Comparison of ENCODE assay signal across 9 cellular contexts in genomic region chr14:69013943-69014782, GRCh38. TPM values are rescaled to one million over a fixed set of nuclear protein-coding genes. Genes with fewer than 3 reads are reported as not detected.
DNase-seq lines count a peak whose midpoint lies in the region; ATAC-seq and TF ChIP-seq lines count a peak whose summit lies in the region.
"Had no signal": no experiment of that assay in that cellular context is flagged by ENCODE, and none has a peak within 500 bp of the region (broad histone marks: within the 10 kb centered on the region; RNA-seq: fewer than 3 reads in every experiment).

No MANE protein-coding gene starts in this region.

- no peak for DNase-seq in activated naive CD4-positive, alpha-beta T cell treated with anti-CD3 and anti-CD28 coated beads, Interleukin-2, amount 10 ng/mL, durations not matched to agents 7 days and 5 days
- peak; percentile 85 for DNase-seq in SK-N-DZ (ENCODE audit: low spot score)
- DNase-seq in left ventricle myocardium superior: peak; percentile 66
- DNase-seq in midbrain (lab: John Stamatoyannopoulos, UW): no peak
- DNase-seq in activated CD4-positive, alpha-beta memory T cell treated with anti-CD3 and anti-CD28 coated beads, Interleukin-2, amount 10 ng/mL, durations not matched to agents 7 days and 5 days: no peak
- DNase-seq in GM13976 (ENCODE audit: low spot score): no peak
- DNase-seq: DND-41 had no signal

- TF ChIP-seq CTCF in GM13976 (IDR thresholded peaks at IDR 0.05; ENCODE audit: borderline replicate concordance, control extremely low read depth, extremely low read depth, insufficient read depth, missing control alignments): no peak

- peaks cover 14% of the 10 kb centered on the region for H3K4me1 Mint-ChIP-seq in activated naive CD4-positive, alpha-beta T cell treated with anti-CD3 and anti-CD28 coated beads, Interleukin-2, amount 50 U/mL, for 24 hours
- peaks cover 6% of the 10 kb centered on the region for H3K4me1 Mint-ChIP-seq in activated naive CD4-positive, alpha-beta T cell treated with anti-CD3 and anti-CD28 coated beads, Interleukin-2, amount 10 ng/mL, durations not matched to agents 7 days and 5 days
- peaks cover 8% of the 10 kb centered on the region for H3K4me1 Mint-ChIP-seq in activated CD4-positive, alpha-beta memory T cell treated with anti-CD3 and anti-CD28 coated beads, Interleukin-2, amount 10 ng/mL, durations not matched to agents 7 days and 5 days

- no peaks in the 10 kb centered on the region for H3K36me3 Mint-ChIP-seq in activated naive CD4-positive, alpha-beta T cell treated with anti-CD3 and anti-CD28 coated beads, Interleukin-2, amount 50 U/mL, for 24 hours
- H3K36me3 Mint-ChIP-seq in activated naive CD4-positive, alpha-beta T cell treated with anti-CD3 and anti-CD28 coated beads, Interleukin-2, amount 10 ng/mL, durations not matched to agents 7 days and 5 days: no peaks in the 10 kb centered on the region
- no peaks in the 10 kb centered on the region for H3K36me3 Mint-ChIP-seq in activated CD4-positive, alpha-beta memory T cell treated with anti-CD3 and anti-CD28 coated beads, Interleukin-2, amount 10 ng/mL, durations not matched to agents 7 days and 5 days (ENCODE audit: low read depth)

- POLR2A ChIA-PET in activated CD4-positive, alpha-beta memory T cell treated with anti-CD3 and anti-CD28 coated beads, Interleukin-2, amount 10 ng/mL, durations not matched to agents 7 days and 5 days (lab: Charles Lee): no interaction called here

- ATAC-seq in left ventricle myocardium superior: peak; percentile 59
- ATAC-seq in HG02981 (IDR thresholded peaks at IDR 0.05; ENCODE audit: unreplicated experiment): no peak

- H3K9me3 Mint-ChIP-seq in activated naive CD4-positive, alpha-beta T cell treated with anti-CD3 and anti-CD28 coated beads, Interleukin-2, amount 50 U/mL, for 24 hours: no peaks in the 10 kb centered on the region
- H3K9me3 Mint-ChIP-seq in activated naive CD4-positive, alpha-beta T cell treated with anti-CD3 and anti-CD28 coated beads, Interleukin-2, amount 10 ng/mL, durations not matched to agents 7 days and 5 days: no peaks in the 10 kb centered on the region
- no peaks in the 10 kb centered on the region for H3K9me3 Mint-ChIP-seq in activated CD4-positive, alpha-beta memory T cell treated with anti-CD3 and anti-CD28 coated beads, Interleukin-2, amount 10 ng/mL, durations not matched to agents 7 days and 5 days

- no peak overlapping the region for H3K4me3 Mint-ChIP-seq in activated naive CD4-positive, alpha-beta T cell treated with anti-CD3 and anti-CD28 coated beads, Interleukin-2, amount 50 U/mL, for 24 hours
- H3K4me3 Mint-ChIP-seq in activated naive CD4-positive, alpha-beta T cell treated with anti-CD3 and anti-CD28 coated beads, Interleukin-2, amount 10 ng/mL, durations not matched to agents 7 days and 5 days: no peak overlapping the region
- H3K4me3 Mint-ChIP-seq in activated CD4-positive, alpha-beta memory T cell treated with anti-CD3 and anti-CD28 coated beads, Interleukin-2, amount 10 ng/mL, durations not matched to agents 7 days and 5 days: no peak overlapping the region

- intact Hi-C loops in left ventricle myocardium superior (cut with micrococcal nuclease): no loop called here

- peak overlapping the region; percentile 30 for H3K27ac Mint-ChIP-seq in activated naive CD4-positive, alpha-beta T cell treated with anti-CD3 and anti-CD28 coated beads, Interleukin-2, amount 50 U/mL, for 24 hours
- no peak overlapping the region for H3K27ac Mint-ChIP-seq in activated naive CD4-positive, alpha-beta T cell treated with anti-CD3 and anti-CD28 coated beads, Interleukin-2, amount 10 ng/mL, durations not matched to agents 7 days and 5 days
- H3K27ac Mint-ChIP-seq in activated CD4-positive, alpha-beta memory T cell treated with anti-CD3 and anti-CD28 coated beads, Interleukin-2, amount 10 ng/mL, durations not matched to agents 7 days and 5 days: no peak overlapping the region

- in situ Hi-C loops in GM13976 (cut with MboI; ENCODE audit: low sequenced_read_pairs, unreplicated experiment): no loop called here

- no peaks in the 10 kb centered on the region for H3K27me3 Mint-ChIP-seq in activated naive CD4-positive, alpha-beta T cell treated with anti-CD3 and anti-CD28 coated beads, Interleukin-2, amount 50 U/mL, for 24 hours
- peaks cover 9% of the 10 kb centered on the region for H3K27me3 Mint-ChIP-seq in activated naive CD4-positive, alpha-beta T cell treated with anti-CD3 and anti-CD28 coated beads, Interleukin-2, amount 10 ng/mL, durations not matched to agents 7 days and 5 days
- H3K27me3 Mint-ChIP-seq in activated CD4-positive, alpha-beta memory T cell treated with anti-CD3 and anti-CD28 coated beads, Interleukin-2, amount 10 ng/mL, durations not matched to agents 7 days and 5 days: peaks cover 3% of the 10 kb centered on the region

- CTCF ChIA-PET in activated naive CD4-positive, alpha-beta T cell treated with anti-CD3 and anti-CD28 coated beads, Interleukin-2, amount 10 ng/mL, durations not matched to agents 7 days and 5 days (lab: Charles Lee): no interaction called here
- CTCF ChIA-PET in activated CD4-positive, alpha-beta memory T cell treated with anti-CD3 and anti-CD28 coated beads, Interleukin-2, amount 10 ng/mL, durations not matched to agents 7 days and 5 days (lab: Charles Lee): no interaction called here

RNA-seq across cellular contexts. Expression of gene ACTN1, which starts 35.1 kb away (rescaled TPM):
- 31.1 and 44.7 TPM in 2 replicates for polyA plus RNA-seq in SK-N-DZ (2014; cell fraction: cytosol; rRNA removed)
- polyA plus RNA-seq in SK-N-DZ (2014; cell fraction: nucleus; rRNA removed): 18.8 and 35.8 TPM in 2 replicates
- total RNA-seq in left ventricle myocardium superior: 90.5 TPM
- 10 to 100 TPM; 34.7 to 37.1 TPM for total RNA-seq in activated CD4-positive, alpha-beta memory T cell treated with anti-CD3 and anti-CD28 coated beads, Interleukin-2, amount 10 ng/mL, durations not matched to agents 7 days and 5 days

Comparison
In these comparisons a context has a peak if more than half of its experiments do, and no peak if none do; other contexts are left out.
1. DNase-seq: peak in SK-N-DZ (single experiment) and left ventricle myocardium superior (single experiment); none in activated naive CD4-positive, alpha-beta T cell treated with anti-CD3 and anti-CD28 coated beads, Interleukin-2, amount 10 ng/mL, durations not matched to agents 7 days and 5 days (single experiment), midbrain (single experiment), activated CD4-positive, alpha-beta memory T cell treated with anti-CD3 and anti-CD28 coated beads, Interleukin-2, amount 10 ng/mL, durations not matched to agents 7 days and 5 days (single experiment) and GM13976 (single experiment).